Comparison of ENCODE assay signal across 8 cellular contexts in genomic region chr13:41193919-41194824, GRCh38. TPM values are rescaled to one million over a fixed set of nuclear protein-coding genes. Genes with fewer than 3 reads are reported as not detected.
DNase-seq lines count a peak whose midpoint lies in the region; ATAC-seq lines count a peak whose summit lies in the region.

TSS of gene KBTBD7 (minus strand) at chr13:41194569. CDS start at chr13:41194257, 312 bp downstream.

- in situ Hi-C loops in Caki2 (cut with HindIII; ENCODE audit: low pct_unique_long_range_greater_than_20kb, low sequenced_read_pairs) = no loop called here

- no peaks in the 10 kb centered on the region for H3K27me3 Mint-ChIP-seq in effector memory CD8-positive, alpha-beta T cell

- ATAC-seq in GM21390 (IDR thresholded peaks at IDR 0.05; ENCODE audit: unreplicated experiment) = peak; percentile 96
- peak; percentile 96 for ATAC-seq in effector memory CD8-positive, alpha-beta T cell (replicated peaks)

- H3K27ac Mint-ChIP-seq in effector memory CD8-positive, alpha-beta T cell = peak within 1 kb of the TSS; percentile 87 to 89

- peaks cover 18 to 21% of the 10 kb centered on the region in 2 donors for H3K4me1 Mint-ChIP-seq in effector memory CD8-positive, alpha-beta T cell (ENCODE audit: low read depth in 2 of 2)

- DNase-seq in Caki2 (ENCODE audit: low read depth) (peak; percentile 93), HUDEP-2 (lab: John Stamatoyannopoulos, UW; ENCODE audit: unreplicated experiment in 76 of 76) (peak in 75 of 76 experiments; percentile 25 to 94 (median 86)), NOMO-1 treated with dmso at 0.1 percent for 144 hours (lab: John Stamatoyannopoulos, UW; ENCODE audit: unreplicated experiment) (peak; percentile 93), medulla oblongata (ENCODE audit: extremely low spot score) (peak; percentile 96)
- peak; percentile 83 to 93 (median 85) for DNase-seq in activated CD8-positive, alpha-beta memory T cell treated with anti-CD3 and anti-CD28 coated beads for 48 hours (ENCODE audit: low read depth in 2 of 3, low spot score in 2 of 3)
- peak; percentile 83 to 88 (median 83) for DNase-seq in effector memory CD8-positive, alpha-beta T cell
- DNase-seq in stimulated activated CD4-positive, alpha-beta T cell treated with anti-CD3 and anti-CD28 coated beads, TNF-alpha, amount 100 ng/mL, for 48 hours (ENCODE audit: low read depth in 3 of 3) = peak; percentile 87 to 93 (median 90)

- peak within 1 kb of the TSS; percentile 90 to 92 for H3K4me3 Mint-ChIP-seq in effector memory CD8-positive, alpha-beta T cell

- peaks cover 5% of the 10 kb centered on the region for H3K36me3 Mint-ChIP-seq in effector memory CD8-positive, alpha-beta T cell (ENCODE audit: insufficient read depth)

- no peaks in the 10 kb centered on the region for H3K9me3 Mint-ChIP-seq in effector memory CD8-positive, alpha-beta T cell

RNA-seq across cellular contexts. Expression of gene KBTBD7, which starts in this region (rescaled TPM):
- 1.5 and 2.0 TPM in 2 replicates for total RNA-seq in Caki2 (2014; rRNA removed; shearing (Covaris generic); ENCODE audit: low replicate concordance)

Comparison
In these comparisons a context has a peak if more than half of its experiments do, and no peak if none do; other contexts are left out.
1. Peak in every context shown above with its lines: DNase-seq and ATAC-seq.